In the genomic region with DNA sequence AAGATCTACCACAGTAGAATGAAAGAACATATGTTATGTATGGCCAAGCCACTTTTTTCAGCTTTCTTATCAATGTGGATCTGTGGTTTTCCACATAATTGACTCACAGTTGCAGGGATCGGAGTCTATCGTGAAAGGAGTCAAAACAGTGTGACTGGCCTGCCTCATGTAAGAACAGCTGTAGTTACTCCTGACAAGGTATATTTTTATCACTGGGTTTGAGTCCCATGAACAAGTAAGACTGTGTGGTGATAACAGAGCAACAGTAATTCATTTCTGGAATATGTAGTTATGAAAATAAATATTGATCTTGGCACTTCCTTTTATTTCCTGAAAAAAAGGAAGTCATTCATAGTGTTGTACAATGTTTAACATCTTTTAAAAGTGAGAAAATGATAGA, we compare ENCODE assay signal across 13 cellular contexts.
A peak's percentile ranks its signal among the peaks of the same experiment; 100 is the strongest.
DNase-seq lines count a peak whose midpoint lies in the region; ATAC-seq and TF ChIP-seq lines count a peak whose summit lies in the region.
"Had no signal": no experiment of that assay in that cellular context is flagged by ENCODE, and none has a peak within 500 bp of the region (broad histone marks: within the 10 kb centered on the region; RNA-seq: fewer than 3 reads in every experiment).

No MANE protein-coding gene starts in this region.

- H3K27ac Mint-ChIP-seq in stimulated activated naive CD8-positive, alpha-beta T cell treated with anti-CD3 and anti-CD28 coated beads, Interleukin-15, amount 100 ng/mL, for 72 hours: peak overlapping the region in 1 of 2 donors; percentile 41
- H3K27ac Mint-ChIP-seq in activated CD4-positive, alpha-beta T cell treated with anti-CD3 and anti-CD28 coated beads, Interleukin-2, amount 10 ng/mL, durations not matched to agents 7 days and 5 days: peak overlapping the region; percentile 31
- no peak overlapping the region for H3K27ac Mint-ChIP-seq in WTC11

- peaks cover 8% of the 10 kb centered on the region for H3K4me1 ChIP-seq in Karpas-422 (ENCODE audit: low read length)

- no peaks in the 10 kb centered on the region for H3K27me3 Mint-ChIP-seq in stimulated activated naive CD8-positive, alpha-beta T cell treated with anti-CD3 and anti-CD28 coated beads, Interleukin-15, amount 100 ng/mL, for 72 hours
- no peaks in the 10 kb centered on the region for H3K27me3 Mint-ChIP-seq in activated CD4-positive, alpha-beta T cell treated with anti-CD3 and anti-CD28 coated beads, Interleukin-2, amount 10 ng/mL, durations not matched to agents 7 days and 5 days
- no peaks in the 10 kb centered on the region for H3K27me3 Mint-ChIP-seq in WTC11 (ENCODE audit: low read depth)

- peak; percentile 52 for ATAC-seq in stimulated activated naive CD8-positive, alpha-beta T cell treated with anti-CD3 and anti-CD28 coated beads, Interleukin-15, Interleukin-2, amounts not matched to agents 100 U/mL and 50 U/mL, for 24 hours
- no peak for ATAC-seq in stimulated activated naive CD8-positive, alpha-beta T cell treated with anti-CD3 and anti-CD28 coated beads, Interleukin-15, amount 100 ng/mL, for 72 hours
- ATAC-seq in WTC11: no peak

- peaks cover 37% of the 10 kb centered on the region for H3K36me3 Mint-ChIP-seq in activated CD4-positive, alpha-beta T cell treated with anti-CD3 and anti-CD28 coated beads, Interleukin-2, amount 10 ng/mL, durations not matched to agents 7 days and 5 days (ENCODE audit: low read depth)
- H3K36me3 Mint-ChIP-seq in WTC11: 0 out of 2 replicates have a peak, but pooled peaks cover 2% of the 10 kb centered on the region

- H3K27me3 ChIP-seq in Karpas-422 (ENCODE audit: low read length): no peaks in the 10 kb centered on the region

- no peaks in the 10 kb centered on the region for H3K36me3 ChIP-seq in Karpas-422 (ENCODE audit: insufficient read depth, low read length)

- no peak for TF ChIP-seq CTCF in WTC11 (IDR thresholded peaks at IDR 0.05)

- POLR2A ChIA-PET in activated CD4-positive, alpha-beta T cell treated with anti-CD3 and anti-CD28 coated beads, Interleukin-2, amount 10 ng/mL, durations not matched to agents 7 days and 5 days (lab: Charles Lee): no interaction called here
- POLR2A ChIA-PET in WTC11 (lab: Charles Lee): interaction anchor here (0.7 kb wide), 1 partner anchor 20 kb away, joined by 3 read pairs; no protein-coding TSS in a partner anchor

- H3K4me1 Mint-ChIP-seq in stimulated activated naive CD8-positive, alpha-beta T cell treated with anti-CD3 and anti-CD28 coated beads, Interleukin-15, amount 100 ng/mL, for 72 hours: peaks cover 64% of the 10 kb centered on the region
- peaks cover 62% of the 10 kb centered on the region for H3K4me1 Mint-ChIP-seq in activated CD4-positive, alpha-beta T cell treated with anti-CD3 and anti-CD28 coated beads, Interleukin-2, amount 10 ng/mL, durations not matched to agents 7 days and 5 days
- H3K4me1 Mint-ChIP-seq in WTC11: peaks cover 64% of the 10 kb centered on the region

- H3K9ac ChIP-seq in Karpas-422 (ENCODE audit: low read length): no peak overlapping the region

- peaks cover 3% of the 10 kb centered on the region; the same call in 1 of the 2 replicates for H3K79me2 ChIP-seq in Karpas-422 (ENCODE audit: low read length)

- H3K9me3 ChIP-seq in Karpas-422 (ENCODE audit: low read length): no peaks in the 10 kb centered on the region

- intact Hi-C loops in cardiac septum (cut with DNase I): no loop called here

- no peak overlapping the region for H3K4me2 ChIP-seq in Karpas-422 (ENCODE audit: low read depth, low read length, poor library complexity, severe bottlenecking)

- no peak overlapping the region for H2AFZ ChIP-seq in Karpas-422 (ENCODE audit: low read length)

- no peak overlapping the region for H3K27ac ChIP-seq in Karpas-422 (ENCODE audit: low read length)
- H3K27ac ChIP-seq: SK-N-MC had no signal

- no peak overlapping the region for H3K4me3 ChIP-seq in Karpas-422 (ENCODE audit: low read length)
- H3K4me3 ChIP-seq: SK-N-MC had no signal

- H3K4me3 Mint-ChIP-seq in stimulated activated naive CD8-positive, alpha-beta T cell treated with anti-CD3 and anti-CD28 coated beads, Interleukin-15, amount 100 ng/mL, for 72 hours: peak overlapping the region in 1 of 2 donors; percentile 24
- no peak overlapping the region for H3K4me3 Mint-ChIP-seq in activated CD4-positive, alpha-beta T cell treated with anti-CD3 and anti-CD28 coated beads, Interleukin-2, amount 10 ng/mL, durations not matched to agents 7 days and 5 days
- no peak overlapping the region for H3K4me3 Mint-ChIP-seq in WTC11

- no peaks in the 10 kb centered on the region for H3K9me2 ChIP-seq in Karpas-422 (replicated peaks; ENCODE audit: insufficient read depth, low read length)

- DNase-seq in stimulated activated naive CD8-positive, alpha-beta T cell treated with anti-CD3 and anti-CD28 coated beads, Interleukin-15, Interleukin-2, amounts not matched to agents 100 U/mL and 50 U/mL, for 24 hours: no peak
- no peak for DNase-seq in stimulated activated naive CD8-positive, alpha-beta T cell treated with anti-CD3 and anti-CD28 coated beads, Interleukin-15, amount 100 ng/mL, for 72 hours
- no peak for DNase-seq in activated CD4-positive, alpha-beta T cell treated with anti-CD3 and anti-CD28 coated beads, Interleukin-2, amount 10 ng/mL, durations not matched to agents 7 days and 5 days
- peak; percentile 16 for DNase-seq in glomerular endothelial cell (ENCODE audit: extremely low read depth, low read depth, low spot score)
- DNase-seq in WTC11 (ENCODE audit: low spot score): no peak
- no peak for DNase-seq in COLO829 (ENCODE audit: low spot score)
- no peak for DNase-seq in Karpas-422
- DNase-seq in cardiac septum (ENCODE audit: low spot score): no peak
- DNase-seq: anterior cingulate cortex; NCI-H1694 treated with DMSO at 0.1 percent for 48 hours; right cardiac atrium; stimulated activated naive CD4-positive, alpha-beta T cell treated with Interleukin-2 at 50 U/mL for 16 hours had no signal

- CTCF ChIA-PET in activated CD4-positive, alpha-beta T cell treated with anti-CD3 and anti-CD28 coated beads, Interleukin-2, amount 10 ng/mL, durations not matched to agents 7 days and 5 days (lab: Charles Lee): interaction anchor here (1.1 to 1.2 kb wide), 2 partner anchors 25 to 934 kb away, joined by 3 read pairs; no protein-coding TSS in a partner anchor
- CTCF ChIA-PET in WTC11 (lab: Charles Lee): no interaction called here

- H3K9me3 Mint-ChIP-seq in stimulated activated naive CD8-positive, alpha-beta T cell treated with anti-CD3 and anti-CD28 coated beads, Interleukin-15, amount 100 ng/mL, for 72 hours: no peaks in the 10 kb centered on the region
- peaks cover 3% of the 10 kb centered on the region for H3K9me3 Mint-ChIP-seq in activated CD4-positive, alpha-beta T cell treated with anti-CD3 and anti-CD28 coated beads, Interleukin-2, amount 10 ng/mL, durations not matched to agents 7 days and 5 days
- no peaks in the 10 kb centered on the region for H3K9me3 Mint-ChIP-seq in WTC11

- no peaks in the 10 kb centered on the region for H4K20me1 ChIP-seq in Karpas-422 (ENCODE audit: insufficient read depth, low read depth, low read length)

TF ChIP-seq in WTC11, 78 proteins besides CTCF, POLR2A, EP300 and RAD21:
- TF ChIP-seq, protein P1, sequence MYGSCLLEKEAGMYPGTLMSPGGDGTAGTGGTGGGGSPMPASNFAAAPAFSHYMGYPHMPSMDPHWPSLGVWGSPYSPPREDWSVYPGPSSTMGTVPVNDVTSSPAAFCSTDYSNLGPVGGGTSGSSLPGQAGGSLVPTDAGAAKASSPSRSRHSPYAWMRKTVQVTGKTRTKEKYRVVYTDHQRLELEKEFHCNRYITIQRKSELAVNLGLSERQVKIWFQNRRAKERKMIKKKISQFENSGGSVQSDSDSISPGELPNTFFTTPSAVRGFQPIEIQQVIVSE (CRISPR knock-in tag; IDR thresholded peaks at IDR 0.05; ENCODE audit: borderline replicate concordance): no peak
- no peak for TF ChIP-seq SMAD4 (CRISPR knock-in tag; IDR thresholded peaks at IDR 0.05)
- no peak for TF ChIP-seq FOXK1 (CRISPR knock-in tag; IDR thresholded peaks at IDR 0.05)
- TF ChIP-seq, protein P2, sequence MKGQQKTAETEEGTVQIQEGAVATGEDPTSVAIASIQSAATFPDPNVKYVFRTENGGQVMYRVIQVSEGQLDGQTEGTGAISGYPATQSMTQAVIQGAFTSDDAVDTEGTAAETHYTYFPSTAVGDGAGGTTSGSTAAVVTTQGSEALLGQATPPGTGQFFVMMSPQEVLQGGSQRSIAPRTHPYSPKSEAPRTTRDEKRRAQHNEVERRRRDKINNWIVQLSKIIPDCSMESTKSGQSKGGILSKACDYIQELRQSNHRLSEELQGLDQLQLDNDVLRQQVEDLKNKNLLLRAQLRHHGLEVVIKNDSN (CRISPR knock-in tag; IDR thresholded peaks at IDR 0.05): no peak
- TF ChIP-seq ZNF425 (CRISPR knock-in tag; conservative IDR thresholded peaks at IDR 0.05): no peak
- no peak for TF ChIP-seq ZBTB21 (CRISPR knock-in tag; IDR thresholded peaks at IDR 0.05; ENCODE audit: borderline replicate concordance)
- no peak for TF ChIP-seq GABPB1 (CRISPR knock-in tag; IDR thresholded peaks at IDR 0.05)
- TF ChIP-seq ERG (CRISPR knock-in tag; IDR thresholded peaks at IDR 0.05): no peak
